In genomic region chr16:66977341-66978113, GRCh38 we compare ENCODE assay signal across 8 cellular contexts. TPM values are rescaled to one million over a fixed set of nuclear protein-coding genes. Genes with fewer than 3 reads are reported as not detected.
A peak's percentile ranks its signal among the peaks of the same experiment; 100 is the strongest.
DNase-seq lines count a peak whose midpoint lies in the region; ATAC-seq and TF ChIP-seq lines count a peak whose summit lies in the region.

No MANE protein-coding gene starts in this region.

- ATAC-seq in GM19035 (IDR thresholded peaks at IDR 0.05; ENCODE audit: unreplicated experiment) = peak; percentile 52
- ATAC-seq in naive thymus-derived CD4-positive, alpha-beta T cell = peak; percentile 99

- peak overlapping the region in 2 of 9 donors; percentile 42 to 86 for H3K27ac Mint-ChIP-seq in naive thymus-derived CD4-positive, alpha-beta T cell

- POLR2A ChIA-PET in naive thymus-derived CD4-positive, alpha-beta T cell (lab: Charles Lee) = interaction anchor here (1.0 kb wide), 1 partner anchor 177 kb away, joined by 3 read pairs; no protein-coding TSS in a partner anchor

- H3K27ac ChIP-seq in naive thymus-derived CD4-positive, alpha-beta T cell (ENCODE audit: low read depth, low read length) = no peak overlapping the region

- H3K27me3 Mint-ChIP-seq in naive thymus-derived CD4-positive, alpha-beta T cell = peaks cover 0 to 3% (median 0%) of the 10 kb centered on the region in 5 donors

- no peaks in the 10 kb centered on the region for H3K9me3 Mint-ChIP-seq in naive thymus-derived CD4-positive, alpha-beta T cell

- H3K36me3 Mint-ChIP-seq in naive thymus-derived CD4-positive, alpha-beta T cell = peaks cover 0 to 15% (median 0%) of the 10 kb centered on the region in 5 donors

- TF ChIP-seq CTCF in AG09309 (IDR thresholded peaks at IDR 0.05; ENCODE audit: control insufficient read depth, insufficient read depth, low read depth, low read length, missing control alignments) = peak; percentile 95

- DNase-seq in AG09309 (ENCODE audit: low read depth) (peak; percentile 58), HuH-7 (ENCODE audit: low spot score) (peak; percentile 90), OCI-M2 (lab: John Stamatoyannopoulos, UW; ENCODE audit: unreplicated experiment) (peak; percentile 32), activated T-cell treated with anti-CD3 and anti-CD28 coated beads for 1 hour (ENCODE audit: low read depth) (peak; percentile 93), erythroblast (lab: John Stamatoyannopoulos, UW) (peak; percentile 80 to 91)
- DNase-seq in naive thymus-derived CD4-positive, alpha-beta T cell = peak; percentile 69 to 92 (median 82)
- peak; percentile 76 to 79 for DNase-seq in stimulated activated CD8-positive, alpha-beta memory T cell treated with anti-CD3 and anti-CD28 coated beads, Interleukin-7, amount 100 ng/mL, for 4 hours (ENCODE audit: low read depth in 2 of 2)

- no peak overlapping the region for H3K4me3 ChIP-seq in AG09309 (ENCODE audit: control insufficient read depth, low read depth, low read length)
- H3K4me3 ChIP-seq in naive thymus-derived CD4-positive, alpha-beta T cell (ENCODE audit: low read length) = no peak overlapping the region

- no peaks in the 10 kb centered on the region for H3K9me3 ChIP-seq in naive thymus-derived CD4-positive, alpha-beta T cell (ENCODE audit: control insufficient read depth in 2 of 3, low read length in 3 of 3)

- H3K36me3 ChIP-seq in naive thymus-derived CD4-positive, alpha-beta T cell (ENCODE audit: control insufficient read depth in 2 of 3, insufficient read depth in 3 of 3, low read length in 3 of 3) = no peaks in the 10 kb centered on the region

- peaks cover 4 to 69% (median 11%) of the 10 kb centered on the region in 7 donors for H3K4me1 Mint-ChIP-seq in naive thymus-derived CD4-positive, alpha-beta T cell

- intact Hi-C loops in naive thymus-derived CD4-positive, alpha-beta T cell (cut with micrococcal nuclease) = loop anchor here (1.0 to 5.0 kb wide), 13 partner anchors 23 to 489 kb away; partner anchors contain the start of genes FBXL8 (in 1 of the 2), PHAF1 (in 1 of the 2), TRADD (in 1 of the 2) and ZDHHC1 (in 1 of the 2)

- CTCF ChIA-PET in naive thymus-derived CD4-positive, alpha-beta T cell (lab: Charles Lee) = interaction anchor here (0.7 to 1.9 kb wide), 8 partner anchors 10 to 210 kb away, joined by 3 to 11 read pairs (median 3); no protein-coding TSS in a partner anchor

- TF ChIP-seq POLR2A in erythroblast (IDR thresholded peaks at IDR 0.05; ENCODE audit: low read length) = no peak

- H3K4me3 Mint-ChIP-seq in naive thymus-derived CD4-positive, alpha-beta T cell = peak overlapping the region in 1 of 10 donors; percentile 12

- H3K4me1 ChIP-seq in naive thymus-derived CD4-positive, alpha-beta T cell (ENCODE audit: control insufficient read depth in 2 of 2, insufficient read depth in 2 of 2, low read length in 2 of 2) = no peaks in the 10 kb centered on the region

- no peaks in the 10 kb centered on the region for H3K27me3 ChIP-seq in naive thymus-derived CD4-positive, alpha-beta T cell (ENCODE audit: control insufficient read depth in 2 of 2, insufficient read depth in 2 of 2, low read length in 2 of 2)

RNA-seq across cellular contexts. Expression of gene CES4A, which starts 10.9 kb away (rescaled TPM):
- 10 to 100 TPM; 17.2 to 53.8 (median 20.8) TPM for total RNA-seq in naive thymus-derived CD4-positive, alpha-beta T cell
- 1 to 10 TPM; 5.1 to 7.6 TPM for polyA plus RNA-seq in naive thymus-derived CD4-positive, alpha-beta T cell

RNA-seq across cellular contexts. Expression of gene CES3, which starts 16.5 kb away (rescaled TPM):
- 10 to 100 TPM in 1 of 5 experiments, under 1 TPM in 3, not detected in 1; 0.32 to 11.5 (median 0.77) TPM for total RNA-seq in naive thymus-derived CD4-positive, alpha-beta T cell
- polyA plus RNA-seq in naive thymus-derived CD4-positive, alpha-beta T cell = not detected

RNA-seq across cellular contexts. Expression of gene CES2, which starts 42.2 kb away (rescaled TPM):
- total RNA-seq in naive thymus-derived CD4-positive, alpha-beta T cell = 10 to 100 TPM; 40.5 to 64.7 (median 55.3) TPM
- 10 to 100 TPM; 29.2 to 43.6 TPM for polyA plus RNA-seq in naive thymus-derived CD4-positive, alpha-beta T cell

RNA-seq across cellular contexts. Expression of gene CIAO2B, which starts 43.3 kb away (rescaled TPM):
- 100 to 1,000 TPM in 1 of 5 experiments, 10 to 100 TPM in 4; 47.0 to 116 (median 58.5) TPM for total RNA-seq in naive thymus-derived CD4-positive, alpha-beta T cell
- 10 to 100 TPM; 89.0 to 93.4 TPM for polyA plus RNA-seq in naive thymus-derived CD4-positive, alpha-beta T cell

RNA-seq across cellular contexts. Expression of gene CBFB, which starts 51.4 kb away (rescaled TPM):
- total RNA-seq in naive thymus-derived CD4-positive, alpha-beta T cell = 100 to 1,000 TPM in 1 of 5 experiments, 10 to 100 TPM in 4; 75.4 to 223 (median 94.4) TPM
- 10 to 100 TPM; 53.2 to 56.3 TPM for polyA plus RNA-seq in naive thymus-derived CD4-positive, alpha-beta T cell

Comparison
In these comparisons a context has a peak if more than half of its experiments do, and no peak if none do; other contexts are left out.
1. DNase-seq: peak in every context shown above with its lines; median percentile 93 in activated T-cell treated with anti-CD3 and anti-CD28 coated beads for 1 hour; 90 in HuH-7; 86 in erythroblast; 82 in naive thymus-derived CD4-positive, alpha-beta T cell; 78 in stimulated activated CD8-positive, alpha-beta memory T cell treated with anti-CD3 and anti-CD28 coated beads, Interleukin-7, amount 100 ng/mL, for 4 hours; 58 in AG09309; 32 in OCI-M2.